In genomic region chr17:44376124-44376523, GRCh38 we compare ENCODE assay signal across 9 cellular contexts. TPM values are rescaled to one million over a fixed set of nuclear protein-coding genes. Genes with fewer than 3 reads are reported as not detected.
DNase-seq lines count a peak whose midpoint lies in the region; ATAC-seq and TF ChIP-seq lines count a peak whose summit lies in the region.
"Had no signal": no experiment of that assay in that cellular context is flagged by ENCODE, and none has a peak within 500 bp of the region (broad histone marks: within the 10 kb centered on the region; RNA-seq: fewer than 3 reads in every experiment).

No MANE protein-coding gene starts in this region.

- intact Hi-C loops in adrenal gland (cut with DNase I): no loop called here

- DNase-seq in Ammon's horn (ENCODE audit: low spot score): peak; percentile 51
- peak; percentile 94 for DNase-seq in H7
- peak in 5 of 7 donors; percentile 48 to 64 (median 52) for DNase-seq in adrenal gland
- DNase-seq in left kidney (ENCODE audit: low read depth, low spot score): peak; percentile 73
- no peak for DNase-seq in OCI-M2 (lab: John Stamatoyannopoulos, UW; ENCODE audit: unreplicated experiment)
- no peak for DNase-seq in A172 (ENCODE audit: low spot score)

- no peaks in the 10 kb centered on the region for H3K4me1 ChIP-seq in adrenal gland (replicated peaks in 1 of 2)

- H3K4me3 ChIP-seq in H7 (ENCODE audit: insufficient read depth, low read depth, low read length): no peak overlapping the region; the same call in 1 of the 2 replicates
- H3K4me3 ChIP-seq in adrenal gland: no peak overlapping the region

- ATAC-seq in HG02763 (IDR thresholded peaks at IDR 0.05; ENCODE audit: unreplicated experiment): no peak
- ATAC-seq in GM18858 (IDR thresholded peaks at IDR 0.05; ENCODE audit: unreplicated experiment): no peak

- H3K27me3 ChIP-seq in H7 (ENCODE audit: control insufficient read depth, insufficient read depth, low read length): no peaks in the 10 kb centered on the region; the same call in 1 of the 2 replicates
- H3K27me3 ChIP-seq in adrenal gland: no peaks in the 10 kb centered on the region

- no peak overlapping the region for H3K27ac ChIP-seq in adrenal gland
- H3K27ac ChIP-seq: epithelial cell of prostate had no signal

- H3K9me3 ChIP-seq in adrenal gland (replicated peaks in 1 of 3): no peaks in the 10 kb centered on the region

- H3K36me3 ChIP-seq in H7 (replicated peaks; ENCODE audit: control insufficient read depth, insufficient read depth, low read length) (no peaks in the 10 kb centered on the region), adrenal gland (replicated peaks in 1 of 2) (no peaks in the 10 kb centered on the region)

- WGBS in adrenal gland, 4 donors: 10 to 44% (median 15%) methylated on average over 4 to 5 of the region's 5 CpGs

- peak in 2 of 6 experiments; percentile 11 to 35 for TF ChIP-seq CTCF in adrenal gland (IDR thresholded peaks at IDR 0.05)

- no peak for TF ChIP-seq POLR2A in adrenal gland (IDR thresholded peaks at IDR 0.05)

RNA-seq across cellular contexts. Expression of gene FAM171A2, which starts 12.5 kb away (rescaled TPM):
- 23.7 and 24.1 TPM in 2 replicates for total RNA-seq in H7 (2014; rRNA removed; shearing (Covaris generic))
- 1 to 10 TPM in 6 of 8 donors, under 1 TPM in 2; 0.79 to 5.4 (median 2.4) TPM for total RNA-seq in adrenal gland
- polyA plus RNA-seq in adrenal gland: 1 to 10 TPM in 1 of 3 donors, under 1 TPM in 2; 0.13 to 2.7 (median 0.54) TPM
- 24.5 and 31.1 TPM in 2 replicates for total RNA-seq in A172 (2014; rRNA removed; shearing (Covaris generic))

RNA-seq across cellular contexts. Expression of gene ITGA2B, which starts 13.3 kb away (rescaled TPM):
- 6.2 and 11.4 TPM in 2 replicates for total RNA-seq in H7 (2014; rRNA removed; shearing (Covaris generic))
- total RNA-seq in adrenal gland: 1 to 10 TPM in 2 of 8 donors, under 1 TPM in 5, not detected in 1; 0.06 to 1.8 (median 0.69) TPM
- 1 to 10 TPM in 1 of 3 donors, under 1 TPM in 2; 0.07 to 1.7 (median 0.88) TPM for polyA plus RNA-seq in adrenal gland
- total RNA-seq in A172 (2014; rRNA removed; shearing (Covaris generic)): 0.05 and 0.36 TPM in 2 replicates

RNA-seq across cellular contexts. Expression of gene GRN, which starts 31.0 kb away (rescaled TPM):
- 122 and 161 TPM in 2 replicates for total RNA-seq in H7 (2014; rRNA removed; shearing (Covaris generic))
- 100 to 1,000 TPM; 216 to 721 (median 418) TPM for total RNA-seq in adrenal gland
- polyA plus RNA-seq in adrenal gland: 100 to 1,000 TPM in 1 of 3 donors, 10 to 100 TPM in 2; 91.7 to 111 (median 93.0) TPM
- 285 and 293 TPM in 2 replicates for total RNA-seq in A172 (2014; rRNA removed; shearing (Covaris generic))

RNA-seq across cellular contexts. Expression of gene SLC25A39, which starts 51.5 kb away (rescaled TPM):
- 281 and 295 TPM in 2 replicates for total RNA-seq in H7 (2014; rRNA removed; shearing (Covaris generic))
- 100 to 1,000 TPM; 112 to 192 (median 157) TPM for total RNA-seq in adrenal gland
- 100 to 1,000 TPM in 2 of 3 donors, 10 to 100 TPM in 1; 100.0 to 262 (median 236) TPM for polyA plus RNA-seq in adrenal gland
- 190 and 199 TPM in 2 replicates for total RNA-seq in A172 (2014; rRNA removed; shearing (Covaris generic))

Comparison
In these comparisons a context has a peak if more than half of its experiments do, and no peak if none do; other contexts are left out.
1. DNase-seq: peak in Ammon's horn (single experiment), H7 (single experiment), adrenal gland (5 of 7) and left kidney (single experiment); none in OCI-M2 (single experiment) and A172 (single experiment).